In the genomic region with DNA sequence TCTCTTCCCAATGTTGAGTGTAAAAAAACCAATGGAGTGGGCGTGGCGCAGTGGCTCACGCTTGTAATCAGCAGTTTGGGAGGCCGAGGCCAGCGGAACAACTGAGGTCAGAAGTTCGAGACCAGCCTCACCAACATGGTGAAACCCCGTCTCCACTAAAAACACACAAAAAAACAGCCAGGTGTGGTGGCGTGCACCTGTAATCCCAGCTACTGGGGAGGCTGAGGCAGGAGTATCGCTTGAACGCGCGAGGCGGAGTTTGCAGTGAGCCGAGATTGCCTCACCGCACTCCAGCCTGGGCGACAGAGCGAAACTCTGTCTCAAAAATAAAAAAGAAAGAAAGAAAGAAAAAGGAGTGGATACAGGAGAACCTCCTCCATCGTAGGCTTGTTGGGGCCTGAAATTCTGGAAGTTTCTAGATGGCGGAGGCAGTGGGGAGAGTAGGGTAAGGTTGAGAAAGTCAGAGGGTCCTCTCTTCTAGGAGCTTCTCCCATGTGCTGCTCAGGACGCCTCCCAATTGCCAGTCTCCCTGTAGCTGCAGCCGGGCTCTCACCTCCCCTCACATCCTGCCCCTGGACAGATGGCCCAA, we compare ENCODE assay signal across 8 cellular contexts. TPM values are rescaled to one million over a fixed set of nuclear protein-coding genes. Genes with fewer than 3 reads are reported as not detected.
DNase-seq lines count a peak whose midpoint lies in the region; ATAC-seq and TF ChIP-seq lines count a peak whose summit lies in the region.

No MANE protein-coding gene starts in this region.

- no peaks in the 10 kb centered on the region for H3K9me2 ChIP-seq in HCT116 (ENCODE audit: insufficient read depth)

- H3K4me1 ChIP-seq in HCT116 (ENCODE audit: control insufficient read depth in 1 of 2, insufficient read depth in 2 of 2, low read length in 2 of 2) (peaks cover 10 to 21% of the 10 kb centered on the region in 2 experiments), gastroesophageal sphincter (peaks cover 0 to 44% (median 11%) of the 10 kb centered on the region in 3 donors)

- WGBS in gastroesophageal sphincter (ENCODE audit: low coverage in 1 of 2), 2 donors, result 78 to 91% methylated on average over 9 to 19 of the region's 21 CpGs

- peak overlapping the region; percentile 93 for H3K9ac ChIP-seq in HCT116 (ENCODE audit: low read length)

- H4K20me1 ChIP-seq in HCT116 (ENCODE audit: insufficient read depth), result no peaks in the 10 kb centered on the region

- intact Hi-C loops in HCT116 (cut with micrococcal nuclease) (no loop called here), left colon (cut with DNase I, micrococcal nuclease) (no loop called here)

- CTCF ChIA-PET in HCT116 (lab: Charles Lee), result interaction anchor here (0.8 to 1.3 kb wide), 6 partner anchors 13 to 149 kb away, joined by 3 to 6 read pairs (median 4); a partner anchor contains a TSS

- no peak for TF ChIP-seq EP300 in gastroesophageal sphincter (IDR thresholded peaks at IDR 0.05)

- peak overlapping the region; percentile 93 for H3K4me2 ChIP-seq in HCT116 (ENCODE audit: low read length)

- peaks cover 14% of the 10 kb centered on the region; the same call in 1 of the 2 replicates for H3K79me2 ChIP-seq in HCT116 (ENCODE audit: insufficient read depth, low read length)

- peak overlapping the region; percentile 68 for H2AFZ ChIP-seq in HCT116 (ENCODE audit: low read depth, low read length, poor library complexity, severe bottlenecking)

- DNase-seq in HCT116 (ENCODE audit: low read depth, low spot score) (no peak), left colon (no peak), NCI-H1694 (lab: John Stamatoyannopoulos, UW) (no peak), cortex of kidney (lab: John Stamatoyannopoulos, UW) (no peak)

- TF ChIP-seq CTCF in HCT116 (IDR thresholded peaks at IDR 0.05 in 2 of 3, conservative IDR thresholded peaks at IDR 0.05 in 1 of 3; ENCODE audit: borderline replicate concordance in 1 of 3, insufficient read depth in 1 of 3, low read depth in 2 of 3, low read length in 2 of 3), result no peak
- no peak for TF ChIP-seq CTCF in WI38 (IDR thresholded peaks at IDR 0.05; ENCODE audit: low read depth, low read length)
- TF ChIP-seq CTCF in gastroesophageal sphincter (IDR thresholded peaks at IDR 0.05), result no peak

- ATAC-seq in HCT116 (peak; percentile 23), gastroesophageal sphincter (no peak), GM18907 (IDR thresholded peaks at IDR 0.05; ENCODE audit: unreplicated experiment) (no peak), left colon (no peak)

- no peaks in the 10 kb centered on the region for H3K9me3 ChIP-seq in HCT116 (ENCODE audit: control insufficient read depth in 1 of 2, insufficient read depth in 1 of 2, low read depth in 1 of 2, low read length in 2 of 2)
- no peaks in the 10 kb centered on the region for H3K9me3 ChIP-seq in gastroesophageal sphincter

- TSS peak; percentile 87 for BruUV-seq in HCT116 (replicated peaks; lab: Mats Ljungman, UMichigan)

- POLR2A ChIA-PET in HCT116 (lab: Charles Lee), result interaction anchor here (0.8 to 2.4 kb wide), 9 partner anchors 9 to 141 kb away, joined by 3 to 21 read pairs (median 3); a partner anchor contains a TSS

- H3K27me3 ChIP-seq in HCT116 (ENCODE audit: insufficient read depth, low read length) (no peaks in the 10 kb centered on the region), gastroesophageal sphincter (no peaks in the 10 kb centered on the region)

- TF ChIP-seq POLR2A in HCT116 (IDR thresholded peaks at IDR 0.05; ENCODE audit: borderline replicate concordance, extremely low read depth, insufficient read depth, insufficient read length), result no peak
- TF ChIP-seq POLR2A in gastroesophageal sphincter (IDR thresholded peaks at IDR 0.05), result no peak

- RAD21 ChIA-PET in HCT116 (lab: Charles Lee; ENCODE audit: low non-redundant PET in 1 of 2, low total read pairs in 2 of 2, uncharacterized antibody in 2 of 2, unreplicated experiment in 2 of 2), result interaction anchor here (0.8 to 1.0 kb wide), 4 partner anchors 13 to 129 kb away, joined by 3 read pairs; a partner anchor contains a TSS

- H3K4me3 ChIP-seq in HCT116 (replicated peaks in 1 of 2; ENCODE audit: low read depth in 1 of 2, low read length in 2 of 2) (peak overlapping the region; percentile 36 to 94), WI38 (ENCODE audit: low read depth, low read length) (peak overlapping the region; percentile 83), gastroesophageal sphincter (peak overlapping the region; percentile 2 to 64), skin epidermis (peak overlapping the region in 6 of 7 experiments; percentile 62 to 93 (median 82))

- no peak for TF ChIP-seq RAD21 in HCT116 (IDR thresholded peaks at IDR 0.05; ENCODE audit: low read depth)

- H3K27ac ChIP-seq in HCT116 (ENCODE audit: low read depth, low read length), result peak overlapping the region; percentile 85
- H3K27ac ChIP-seq in gastroesophageal sphincter, result peak overlapping the region in 3 of 4 donors; percentile 90 to 99 (median 94)
- H3K27ac ChIP-seq in skin epidermis, result peak overlapping the region in 20 of 21 experiments; percentile 34 to 97 (median 90)

- H3K36me3 ChIP-seq in HCT116 (ENCODE audit: control insufficient read depth in 1 of 2, insufficient read depth in 2 of 2, low read length in 2 of 2) (peaks cover 4% of the 10 kb centered on the region in 2 experiments; a peak in 2 of 4 replicates), gastroesophageal sphincter (peaks cover 0 to 28% of the 10 kb centered on the region in 2 donors)

TF ChIP-seq in HCT116, 20 proteins besides CTCF, POLR2A, EP300 and RAD21 (continues in another document):
- TF ChIP-seq ZNF274 (IDR thresholded peaks at IDR 0.05; ENCODE audit: low read depth, low read length) (no peak), EZH2phosphoT487 (IDR thresholded peaks at IDR 0.05; ENCODE audit: borderline replicate concordance) (no peak), SP1 (IDR thresholded peaks at IDR 0.05; ENCODE audit: low read depth) (no peak), CEBPB (IDR thresholded peaks at IDR 0.05; ENCODE audit: low read depth) (no peak), ELF1 (IDR thresholded peaks at IDR 0.05; ENCODE audit: borderline replicate concordance, low read depth) (no peak), EGR1 (IDR thresholded peaks at IDR 0.05; ENCODE audit: low read depth) (no peak), TCF7L2 (IDR thresholded peaks at IDR 0.05; ENCODE audit: borderline replicate concordance, extremely low read depth, insufficient read depth, insufficient read length) (no peak), EZH2 (IDR thresholded peaks at IDR 0.05) (no peak), SRF (IDR thresholded peaks at IDR 0.05; ENCODE audit: low read depth) (no peak)
- TF ChIP-seq, protein P1, sequence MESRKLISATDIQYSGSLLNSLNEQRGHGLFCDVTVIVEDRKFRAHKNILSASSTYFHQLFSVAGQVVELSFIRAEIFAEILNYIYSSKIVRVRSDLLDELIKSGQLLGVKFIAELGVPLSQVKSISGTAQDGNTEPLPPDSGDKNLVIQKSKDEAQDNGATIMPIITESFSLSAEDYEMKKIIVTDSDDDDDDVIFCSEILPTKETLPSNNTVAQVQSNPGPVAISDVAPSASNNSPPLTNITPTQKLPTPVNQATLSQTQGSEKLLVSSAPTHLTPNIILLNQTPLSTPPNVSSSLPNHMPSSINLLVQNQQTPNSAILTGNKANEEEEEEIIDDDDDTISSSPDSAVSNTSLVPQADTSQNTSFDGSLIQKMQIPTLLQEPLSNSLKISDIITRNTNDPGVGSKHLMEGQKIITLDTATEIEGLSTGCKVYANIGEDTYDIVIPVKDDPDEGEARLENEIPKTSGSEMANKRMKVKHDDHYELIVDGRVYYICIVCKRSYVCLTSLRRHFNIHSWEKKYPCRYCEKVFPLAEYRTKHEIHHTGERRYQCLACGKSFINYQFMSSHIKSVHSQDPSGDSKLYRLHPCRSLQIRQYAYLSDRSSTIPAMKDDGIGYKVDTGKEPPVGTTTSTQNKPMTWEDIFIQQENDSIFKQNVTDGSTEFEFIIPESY (IDR thresholded peaks at IDR 0.05; ENCODE audit: extremely low read depth, insufficient replicate concordance, low read length), result no peak

RNA-seq across cellular contexts. Expression of a gene that starts 0.7 kb away (rescaled TPM):
- total RNA-seq in HCT116 (2021; ENCODE audit: unreplicated experiment) (9.1 TPM), gastroesophageal sphincter (10 to 100 TPM in 2 of 4 donors, 1 to 10 TPM in 2; 6.3 to 13.1 (median 9.3) TPM), left colon (10 to 100 TPM; 10.6 to 20.7 TPM)
- polyA plus RNA-seq in HCT116 (2012), result 2.5 and 4.0 TPM in 2 replicates

RNA-seq across cellular contexts. Expression of a gene that starts 12.6 kb away (rescaled TPM):
- total RNA-seq in HCT116 (2021; ENCODE audit: unreplicated experiment) (3.6 TPM), gastroesophageal sphincter (10 to 100 TPM; 15.9 to 22.1 (median 20.8) TPM), left colon (10 to 100 TPM; 16.6 to 24.4 TPM)
- 1.8 and 2.3 TPM in 2 replicates for polyA plus RNA-seq in HCT116 (2012)

RNA-seq across cellular contexts. Expression of a gene that starts 24.2 kb away (rescaled TPM):
- 2.1 TPM for total RNA-seq in HCT116 (2021; ENCODE audit: unreplicated experiment)
- polyA plus RNA-seq in HCT116 (2012), result 0.67 and 1.6 TPM in 2 replicates
- total RNA-seq in gastroesophageal sphincter, result 10 to 100 TPM; 15.3 to 31.6 (median 19.3) TPM
- total RNA-seq in left colon, result 10 to 100 TPM in 1 of 2 donors, 1 to 10 TPM in 1; 9.8 to 11.7 TPM

RNA-seq across cellular contexts. Expression of a gene that starts 26.6 kb away (rescaled TPM):
- total RNA-seq in HCT116 (2021; ENCODE audit: unreplicated experiment), result 0.15 TPM
- polyA plus RNA-seq in HCT116 (2012), result 0.03 and 0.04 TPM in 2 replicates
- 10 to 100 TPM in 3 of 4 donors, 1 to 10 TPM in 1; 6.9 to 17.0 (median 12.2) TPM for total RNA-seq in gastroesophageal sphincter
- 10 to 100 TPM; 14.9 to 17.8 TPM for total RNA-seq in left colon

RNA-seq across cellular contexts. Expression of a gene that starts 32.5 kb away (rescaled TPM):
- total RNA-seq in HCT116 (2021; ENCODE audit: unreplicated experiment) (48.8 TPM), gastroesophageal sphincter (10 to 100 TPM; 41.3 to 87.8 (median 50.9) TPM), left colon (10 to 100 TPM; 58.7 to 62.4 TPM)
- 47.0 and 49.7 TPM in 2 replicates for polyA plus RNA-seq in HCT116 (2012)

Comparison
In these comparisons a context has a peak if more than half of its experiments do, and no peak if none do; other contexts are left out.
1. H3K4me3 ChIP-seq: peak in every context shown above with its lines; median percentile 83 in WI38; 82 in skin epidermis; 65 in HCT116; 33 in gastroesophageal sphincter.